ENCODE assay signal across 17 cellular contexts in the genomic region with DNA sequence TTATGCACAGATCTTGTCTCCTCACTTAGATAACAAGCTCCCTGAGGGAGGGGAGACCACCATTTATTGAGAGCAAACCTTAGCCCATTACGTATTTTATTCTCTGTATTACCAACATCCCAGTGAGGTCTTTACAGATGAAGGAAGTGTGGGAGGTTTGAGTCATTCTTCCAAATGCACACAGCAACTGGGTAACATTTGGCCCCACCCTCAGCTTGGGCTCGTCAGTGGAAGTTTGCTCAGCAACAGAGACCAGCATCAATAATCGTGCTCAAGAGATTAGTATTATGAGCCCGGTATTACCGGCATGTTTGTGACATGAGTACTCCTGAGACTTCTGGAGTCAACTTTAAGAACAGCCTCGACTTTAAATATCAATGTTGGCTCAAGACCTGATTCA.
DNase-seq lines count a peak whose midpoint lies in the region; ATAC-seq, FAIRE-seq and TF ChIP-seq lines count a peak whose summit lies in the region.
"Had no signal": no experiment of that assay in that cellular context is flagged by ENCODE, and none has a peak within 500 bp of the region (broad histone marks: within the 10 kb centered on the region; RNA-seq: fewer than 3 reads in every experiment).

No MANE protein-coding gene starts in this region.

- H4K20me1 ChIP-seq in astrocyte (ENCODE audit: insufficient read depth, low read length), result no peaks in the 10 kb centered on the region

- peaks cover 22% of the 10 kb centered on the region for H3K4me1 Mint-ChIP-seq in astrocyte (ENCODE audit: low read depth, unreplicated experiment)
- H3K4me1 Mint-ChIP-seq: activated CD4-positive, alpha-beta T cell treated with anti-CD3 and anti-CD28 coated beads, Interleukin-2, amount 10 ng/mL, durations not matched to agents 24 days and 14 days; natural killer cell had no signal

- peak overlapping the region; percentile 69 for H3K27ac ChIP-seq in astrocyte (ENCODE audit: low read depth, low read length)
- H3K27ac ChIP-seq in right lobe of liver, result no peak overlapping the region
- H3K27ac ChIP-seq in colonic mucosa, result no peak overlapping the region
- H3K27ac ChIP-seq: esophagus squamous epithelium had no signal

- no peaks in the 10 kb centered on the region for H3K79me2 ChIP-seq in astrocyte (ENCODE audit: insufficient read depth, low read length)

- no peak overlapping the region for H3K4me3 Mint-ChIP-seq in astrocyte (ENCODE audit: unreplicated experiment)
- H3K4me3 Mint-ChIP-seq: activated CD4-positive, alpha-beta T cell treated with anti-CD3 and anti-CD28 coated beads, Interleukin-2, amount 10 ng/mL, durations not matched to agents 24 days and 14 days; natural killer cell; T-helper 1 cell treated with Interleukin-12 subunit alpha and Interleukin-12 subunit beta and Interleukin-4 antibody, amounts not matched to agents 30 μg/mL and 1 μg/mL, for 36 hours had no signal

- no peaks in the 10 kb centered on the region for H3K27me3 ChIP-seq in astrocyte (ENCODE audit: insufficient read depth, low read length)
- no peaks in the 10 kb centered on the region for H3K27me3 ChIP-seq in right lobe of liver
- H3K27me3 ChIP-seq in colonic mucosa, result no peaks in the 10 kb centered on the region
- H3K27me3 ChIP-seq: esophagus squamous epithelium had no signal

- H3K36me3 ChIP-seq in astrocyte (ENCODE audit: insufficient read depth, low read length) (no peaks in the 10 kb centered on the region), right lobe of liver (no peaks in the 10 kb centered on the region), colonic mucosa (no peaks in the 10 kb centered on the region)
- H3K36me3 ChIP-seq: esophagus squamous epithelium had no signal

- H2AFZ ChIP-seq in astrocyte (ENCODE audit: low read depth, low read length), result no peak overlapping the region

- H3K9ac ChIP-seq in astrocyte (ENCODE audit: low read length) (peak overlapping the region; percentile 21), colonic mucosa (ENCODE audit: low read depth in 2 of 2, low read length in 2 of 2) (no peak overlapping the region)

- intact Hi-C loops in right lobe of liver (cut with DNase I) (no loop called here), colonic mucosa (cut with DNase I) (no loop called here)

- ATAC-seq in right lobe of liver (no peak), GM18511 (IDR thresholded peaks at IDR 0.05; ENCODE audit: unreplicated experiment) (no peak), HG03045 (IDR thresholded peaks at IDR 0.05; ENCODE audit: unreplicated experiment) (no peak)
- ATAC-seq: natural killer cell, Panc1 had no signal

- H3K4me3 ChIP-seq in astrocyte (ENCODE audit: insufficient read depth, low read depth, low read length) (no peak overlapping the region), foreskin fibroblast (ENCODE audit: low read depth in 1 of 2, low read length in 2 of 2) (no peak overlapping the region), skeletal muscle cell (ENCODE audit: low read depth, low read length) (no peak overlapping the region), right lobe of liver (no peak overlapping the region), colonic mucosa (no peak overlapping the region)
- H3K4me3 ChIP-seq: esophagus squamous epithelium had no signal

- H3K36me3 Mint-ChIP-seq in astrocyte (ENCODE audit: low read depth, unreplicated experiment), result no peaks in the 10 kb centered on the region
- H3K36me3 Mint-ChIP-seq: natural killer cell had no signal

- H3K27ac Mint-ChIP-seq in astrocyte (ENCODE audit: unreplicated experiment), result no peak overlapping the region
- H3K27ac Mint-ChIP-seq: activated CD4-positive, alpha-beta T cell treated with anti-CD3 and anti-CD28 coated beads, Interleukin-2, amount 10 ng/mL, durations not matched to agents 24 days and 14 days; natural killer cell; T-helper 1 cell treated with Interleukin-12 subunit alpha and Interleukin-12 subunit beta and Interleukin-4 antibody, amounts not matched to agents 30 μg/mL and 1 μg/mL, for 36 hours had no signal

- peaks cover 29% of the 10 kb centered on the region for H3K4me1 ChIP-seq in astrocyte (ENCODE audit: insufficient read depth, low read length)
- H3K4me1 ChIP-seq in right lobe of liver, result no peaks in the 10 kb centered on the region
- H3K4me1 ChIP-seq in colonic mucosa, result no peaks in the 10 kb centered on the region

- TF ChIP-seq CTCF in astrocyte (IDR thresholded peaks at IDR 0.05; ENCODE audit: insufficient read depth, low read depth, low read length) (no peak), foreskin fibroblast (IDR thresholded peaks at IDR 0.05; ENCODE audit: low read depth, low read length) (no peak), right lobe of liver (IDR thresholded peaks at IDR 0.05) (no peak), colonic mucosa (IDR thresholded peaks at IDR 0.05) (no peak)

- peak overlapping the region; percentile 22 for H3K4me2 ChIP-seq in astrocyte (ENCODE audit: low read length)

- H3K9me3 ChIP-seq in astrocyte (ENCODE audit: insufficient read depth, low read depth, low read length) (no peaks in the 10 kb centered on the region), right lobe of liver (no peaks in the 10 kb centered on the region), colonic mucosa (no peaks in the 10 kb centered on the region)
- H3K9me3 ChIP-seq: esophagus squamous epithelium had no signal

- WGBS in right lobe of liver (ENCODE audit: insufficient coverage, low coverage, low lambda C conversion rate, missing lambda C conversion rate), result 44% methylated on average over 4 of the region's 6 CpGs

- peak; percentile 73 for DNase-seq in HCEC 1CT
- peak; percentile 96 for DNase-seq in astrocyte (ENCODE audit: low read depth)
- peak; percentile 73 to 79 for DNase-seq in foreskin fibroblast
- DNase-seq in skeletal muscle cell (ENCODE audit: low read depth), result peak; percentile 85
- DNase-seq in right lobe of liver, result no peak
- DNase-seq in colonic mucosa, result no peak
- DNase-seq: activated CD4-positive, alpha-beta T cell treated with anti-CD3 and anti-CD28 coated beads, Interleukin-2, amount 10 ng/mL, durations not matched to agents 24 days and 14 days; activated effector memory CD4-positive, alpha-beta T cell treated with Interleukin-2 at 50 U/mL for 16 hours; central memory CD4-positive, alpha-beta T cell; esophagus squamous epithelium; kidney; natural killer cell; NCI-H446 treated with DMSO at 0.1 percent for 48 hours had no signal

- no peak for TF ChIP-seq POLR2A in right lobe of liver (IDR thresholded peaks at IDR 0.05)

- FAIRE-seq in astrocyte (lab: Jason Lieb, UNC), result no peak
- FAIRE-seq: kidney had no signal

- no peaks in the 10 kb centered on the region for H3K27me3 Mint-ChIP-seq in astrocyte (ENCODE audit: low read depth, unreplicated experiment)
- H3K27me3 Mint-ChIP-seq: activated CD4-positive, alpha-beta T cell treated with anti-CD3 and anti-CD28 coated beads, Interleukin-2, amount 10 ng/mL, durations not matched to agents 24 days and 14 days had no signal

- no peaks in the 10 kb centered on the region for H3K9me3 Mint-ChIP-seq in astrocyte (ENCODE audit: unreplicated experiment)
- H3K9me3 Mint-ChIP-seq: activated CD4-positive, alpha-beta T cell treated with anti-CD3 and anti-CD28 coated beads, Interleukin-2, amount 10 ng/mL, durations not matched to agents 24 days and 14 days; T-helper 1 cell treated with Interleukin-12 subunit alpha and Interleukin-12 subunit beta and Interleukin-4 antibody, amounts not matched to agents 30 μg/mL and 1 μg/mL, for 36 hours had no signal

Comparison
In these comparisons a context has a peak if more than half of its experiments do, and no peak if none do; other contexts are left out.
1. DNase-seq: peak in HCEC 1CT (single experiment), astrocyte (single experiment), foreskin fibroblast (2 of 2) and skeletal muscle cell (single experiment); none in right lobe of liver (0 of 3) and colonic mucosa (single experiment).